In the genomic region with DNA sequence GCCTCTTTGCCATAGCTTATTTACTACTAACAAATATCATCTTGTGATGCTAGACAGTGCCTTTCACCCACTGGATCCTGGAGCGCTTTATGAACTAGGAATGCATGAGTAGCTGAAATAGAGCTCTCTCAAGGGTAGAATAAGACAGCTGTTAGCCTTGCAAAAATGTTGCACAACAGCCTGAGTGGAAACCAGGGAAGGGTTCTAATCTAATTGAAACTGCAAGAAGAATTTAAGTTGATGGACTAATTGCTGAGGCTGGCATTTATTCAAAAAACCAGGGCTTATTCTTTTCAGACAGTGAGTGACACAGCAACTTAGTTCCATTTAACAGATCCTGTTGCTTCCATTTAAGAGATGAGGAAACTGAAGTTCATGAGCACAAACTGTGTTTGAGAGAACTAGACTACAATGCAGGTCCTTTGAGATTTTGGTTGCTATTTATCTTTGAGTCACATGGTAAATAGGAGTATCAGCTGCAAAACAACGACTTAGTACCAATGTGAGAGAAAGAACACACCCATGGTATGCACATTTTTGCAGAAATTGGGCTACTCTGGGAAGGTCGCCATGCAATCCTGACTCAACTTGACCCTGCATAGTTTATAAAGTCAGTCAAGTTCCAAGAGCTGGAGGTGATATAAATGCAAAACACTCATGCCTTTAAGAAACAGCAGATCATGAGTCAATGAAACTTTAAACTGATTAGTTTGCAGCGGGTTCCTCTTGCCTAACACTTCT, we compare ENCODE assay signal across 13 cellular contexts.
DNase-seq lines count a peak whose midpoint lies in the region; ATAC-seq, FAIRE-seq and TF ChIP-seq lines count a peak whose summit lies in the region.
"Had no signal": no experiment of that assay in that cellular context is flagged by ENCODE, and none has a peak within 500 bp of the region (broad histone marks: within the 10 kb centered on the region; RNA-seq: fewer than 3 reads in every experiment).

No MANE protein-coding gene starts in this region.

- H3K36me3 ChIP-seq in left ventricle myocardium inferior, result no peaks in the 10 kb centered on the region
- no peaks in the 10 kb centered on the region for H3K36me3 ChIP-seq in astrocyte (ENCODE audit: insufficient read depth, low read length)
- H3K36me3 ChIP-seq in aorta (ENCODE audit: control insufficient read depth in 1 of 2, insufficient read depth in 2 of 2, low read length in 1 of 2), result no peaks in the 10 kb centered on the region
- H3K36me3 ChIP-seq: transverse colon had no signal

- peaks cover 4% of the 10 kb centered on the region for H3K9me3 Mint-ChIP-seq in astrocyte (ENCODE audit: unreplicated experiment)
- peaks cover 0 to 2% (median 0%) of the 10 kb centered on the region in 6 donors for H3K9me3 Mint-ChIP-seq in immature natural killer cell
- H3K9me3 Mint-ChIP-seq: effector memory CD8-positive, alpha-beta T cell had no signal

- intact Hi-C loops in Right ventricle myocardium superior (cut with DNase I) (no loop called here), left ventricle myocardium inferior (cut with micrococcal nuclease) (no loop called here), left ventricle myocardium superior (cut with micrococcal nuclease) (no loop called here), aorta (cut with DNase I) (no loop called here)

- H3K4me1 Mint-ChIP-seq in astrocyte (ENCODE audit: low read depth, unreplicated experiment) (peaks cover 4% of the 10 kb centered on the region), immature natural killer cell (no peaks in the 10 kb centered on the region)

- H3K9ac ChIP-seq in astrocyte (ENCODE audit: low read length), result no peak overlapping the region

- H3K4me3 Mint-ChIP-seq in astrocyte (ENCODE audit: unreplicated experiment) (no peak overlapping the region), immature natural killer cell (no peak overlapping the region)
- H3K4me3 Mint-ChIP-seq: activated naive CD8-positive, alpha-beta T cell; effector memory CD8-positive, alpha-beta T cell had no signal

- TF ChIP-seq CTCF in left ventricle myocardium inferior (IDR thresholded peaks at IDR 0.05; ENCODE audit: borderline replicate concordance), result no peak
- no peak for TF ChIP-seq CTCF in astrocyte (IDR thresholded peaks at IDR 0.05; ENCODE audit: insufficient read depth, low read depth, low read length)

- H4K20me1 ChIP-seq in astrocyte (ENCODE audit: insufficient read depth, low read length), result no peaks in the 10 kb centered on the region

- no peaks in the 10 kb centered on the region for H3K79me2 ChIP-seq in astrocyte (ENCODE audit: insufficient read depth, low read length)

- H3K4me1 ChIP-seq in left ventricle myocardium inferior, result no peaks in the 10 kb centered on the region
- H3K4me1 ChIP-seq in astrocyte (ENCODE audit: insufficient read depth, low read length), result peaks cover 7% of the 10 kb centered on the region
- H3K4me1 ChIP-seq in aorta (ENCODE audit: control insufficient read depth in 1 of 2, insufficient read depth in 2 of 2, low read length in 2 of 2), result peaks cover 0 to 6% of the 10 kb centered on the region in 2 donors
- H3K4me1 ChIP-seq: transverse colon had no signal

- no peaks in the 10 kb centered on the region for H3K27me3 Mint-ChIP-seq in astrocyte (ENCODE audit: low read depth, unreplicated experiment)
- H3K27me3 Mint-ChIP-seq in immature natural killer cell (ENCODE audit: low read depth in 3 of 3), result peaks cover 0 to 5% (median 3%) of the 10 kb centered on the region in 3 donors

- peak overlapping the region; percentile 23 for H3K4me2 ChIP-seq in astrocyte (ENCODE audit: low read length)

- H3K36me3 Mint-ChIP-seq in astrocyte (ENCODE audit: low read depth, unreplicated experiment) (no peaks in the 10 kb centered on the region), immature natural killer cell (no peaks in the 10 kb centered on the region)
- H3K36me3 Mint-ChIP-seq: activated naive CD8-positive, alpha-beta T cell had no signal

- H2AFZ ChIP-seq in astrocyte (ENCODE audit: low read depth, low read length), result peak overlapping the region; percentile 13

- H3K27me3 ChIP-seq in left ventricle myocardium inferior (ENCODE audit: low read depth), result no peaks in the 10 kb centered on the region
- no peaks in the 10 kb centered on the region for H3K27me3 ChIP-seq in astrocyte (ENCODE audit: insufficient read depth, low read length)
- H3K27me3 ChIP-seq in aorta (ENCODE audit: control insufficient read depth in 1 of 2, insufficient read depth in 2 of 2, low read length in 1 of 2), result no peaks in the 10 kb centered on the region
- H3K27me3 ChIP-seq: transverse colon had no signal

- no peak overlapping the region for H3K4me3 ChIP-seq in left ventricle myocardium inferior
- H3K4me3 ChIP-seq in astrocyte (ENCODE audit: insufficient read depth, low read depth, low read length), result no peak overlapping the region
- H3K4me3 ChIP-seq in aorta (ENCODE audit: low read length in 2 of 2), result no peak overlapping the region
- H3K4me3 ChIP-seq: transverse colon had no signal

- H3K9me3 ChIP-seq in left ventricle myocardium inferior (replicated peaks) (no peaks in the 10 kb centered on the region), astrocyte (ENCODE audit: insufficient read depth, low read depth, low read length) (no peaks in the 10 kb centered on the region), aorta (ENCODE audit: control insufficient read depth, low read length) (peaks cover 1% of the 10 kb centered on the region)
- H3K9me3 ChIP-seq: transverse colon had no signal

- H3K27ac Mint-ChIP-seq in astrocyte (ENCODE audit: unreplicated experiment) (no peak overlapping the region), immature natural killer cell (no peak overlapping the region)
- H3K27ac Mint-ChIP-seq: activated naive CD8-positive, alpha-beta T cell; effector memory CD8-positive, alpha-beta T cell had no signal

- WGBS in aorta, 2 donors, result 62% methylated on average over 4 of the region's 4 CpGs

- FAIRE-seq in astrocyte (lab: Jason Lieb, UNC), result peak; percentile 86

- DNase-seq in Right ventricle myocardium superior (no peak), left ventricle myocardium inferior (no peak), astrocyte (ENCODE audit: low read depth) (peak; percentile 85), left ventricle myocardium superior (no peak), aorta (no peak), immature natural killer cell (no peak)
- DNase-seq: AML-193; effector memory CD8-positive, alpha-beta T cell; transverse colon had no signal

- peak; percentile 63 for ATAC-seq in Right ventricle myocardium superior (ENCODE audit: poor library complexity)
- ATAC-seq in left ventricle myocardium superior, result peak; percentile 67
- peak; percentile 44 for ATAC-seq in aorta (ENCODE audit: low FRiP score)
- no peak for ATAC-seq in HG03354 (IDR thresholded peaks at IDR 0.05; ENCODE audit: poor library complexity, severe bottlenecking, unreplicated experiment)
- no peak for ATAC-seq in HG03460 (IDR thresholded peaks at IDR 0.05; ENCODE audit: unreplicated experiment)
- ATAC-seq: effector memory CD8-positive, alpha-beta T cell had no signal

- no peak overlapping the region for H3K27ac ChIP-seq in left ventricle myocardium inferior (replicated peaks)
- no peak overlapping the region for H3K27ac ChIP-seq in astrocyte (ENCODE audit: low read depth, low read length)
- H3K27ac ChIP-seq in aorta (ENCODE audit: low read depth in 1 of 2, low read length in 2 of 2), result no peak overlapping the region
- H3K27ac ChIP-seq: RWPE1, transverse colon had no signal

Comparison
In these comparisons a context has a peak if more than half of its experiments do, and no peak if none do; other contexts are left out.
1. ATAC-seq: peak in Right ventricle myocardium superior (single experiment), left ventricle myocardium superior (single experiment) and aorta (single experiment); none in HG03354 (single experiment) and HG03460 (single experiment).